ENCODE assay signal across 11 cellular contexts in genomic region chr3:8679817-8680553, GRCh38. TPM values are rescaled to one million over a fixed set of nuclear protein-coding genes. Genes with fewer than 3 reads are reported as not detected.
DNase-seq lines count a peak whose midpoint lies in the region; ATAC-seq, FAIRE-seq and TF ChIP-seq lines count a peak whose summit lies in the region.
"Not testable (repeated sequence)": the region's sequence is repeated elsewhere in the genome, so short reads cannot be mapped to it uniquely, and the experiment has no call there.
"Had no signal": no experiment of that assay in that cellular context is flagged by ENCODE, and none has a peak within 500 bp of the region (broad histone marks: within the 10 kb centered on the region; RNA-seq: fewer than 3 reads in every experiment).

No MANE protein-coding gene starts in this region.

- H3K36me3 ChIP-seq in Panc1 (ENCODE audit: control insufficient read depth, insufficient read depth, low read length); astrocyte (ENCODE audit: insufficient read depth, low read length); endodermal cell (ENCODE audit: control insufficient read depth, insufficient read depth, low read length); HepG2 (replicated peaks in 1 of 2; ENCODE audit: control insufficient read depth in 1 of 2, insufficient read depth in 2 of 2, low read length in 2 of 2): not testable (repeated sequence)

- WGBS in endodermal cell (ENCODE audit: insufficient coverage in 1 of 2, insufficient read length in 1 of 2), 2 experiments: 69 to 72% methylated on average over 13 of the region's 13 CpGs
- 43% methylated on average over 12 of the region's 13 CpGs for WGBS in HepG2 (ENCODE audit: low lambda C conversion rate)

- not testable (repeated sequence) for H3K4me3 Mint-ChIP-seq in astrocyte (ENCODE audit: unreplicated experiment); endodermal cell

- not testable (repeated sequence) for H3K9me3 ChIP-seq in Panc1 (ENCODE audit: control insufficient read depth, insufficient read depth, low read depth, low read length); astrocyte (ENCODE audit: insufficient read depth, low read depth, low read length); endodermal cell (ENCODE audit: control insufficient read depth, low read length); HepG2 (ENCODE audit: low read length)

- POLR2A ChIA-PET in Panc1 (lab: Charles Lee): not testable (repeated sequence)
- POLR2A ChIA-PET in HepG2 (lab: Yijun Ruan, JAX): interaction anchor here (1.0 kb wide), 2 partner anchors 15 to 16 kb away, joined by 3 read pairs; no protein-coding TSS in a partner anchor

- not testable (repeated sequence) for TF ChIP-seq POLR2A in H54 (IDR thresholded peaks at IDR 0.05; ENCODE audit: low read depth, low read length)
- peak in 1 of 2 experiments; percentile 29; a peak in 1 of 4 replicates for TF ChIP-seq POLR2A in HepG2 (IDR thresholded peaks at IDR 0.05; ENCODE audit: insufficient read depth in 1 of 2, low read depth in 2 of 2, low read length in 2 of 2)

- not testable (repeated sequence) for H4K20me1 ChIP-seq in astrocyte (ENCODE audit: insufficient read depth, low read length); HepG2 (ENCODE audit: insufficient read depth, low read length)

- H3K9ac ChIP-seq in astrocyte (ENCODE audit: low read length); endodermal cell (ENCODE audit: extremely low read depth, low read length, poor library complexity, severe bottlenecking): not testable (repeated sequence)
- peak overlapping the region; percentile 48; the same call in 1 of the 2 replicates for H3K9ac ChIP-seq in HepG2 (ENCODE audit: insufficient read depth, low read depth, low read length)

- H3K4me2 ChIP-seq in astrocyte (ENCODE audit: low read length) (peak overlapping the region; percentile 46), HepG2 (ENCODE audit: low read depth, low read length) (peak overlapping the region; percentile 50)

- intact Hi-C loops in Panc1 (cut with micrococcal nuclease; ENCODE audit: unreplicated experiment); HepG2 (cut with micrococcal nuclease; ENCODE audit: unreplicated experiment): not testable (repeated sequence)

- not testable (repeated sequence) for TF ChIP-seq CTCF in Panc1 (IDR thresholded peaks at IDR 0.05); astrocyte (IDR thresholded peaks at IDR 0.05; ENCODE audit: insufficient read depth, low read depth, low read length); endodermal cell (conservative IDR thresholded peaks at IDR 0.05); HepG2 (CRISPR knock-in tag; IDR thresholded peaks at IDR 0.05)

- FAIRE-seq in H54 (lab: Jason Lieb, UNC): peak; percentile 82
- FAIRE-seq in astrocyte (lab: Jason Lieb, UNC); HepG2 (lab: Jason Lieb, UNC): not testable (repeated sequence)

- H3K36me3 Mint-ChIP-seq in astrocyte (ENCODE audit: low read depth, unreplicated experiment); endodermal cell (ENCODE audit: low read depth): not testable (repeated sequence)

- DNase-seq in DMS 273 (lab: John Stamatoyannopoulos, UW; ENCODE audit: unreplicated experiment): peak; percentile 3
- DNase-seq in H54 (ENCODE audit: insufficient read length, low spot score); endodermal cell: not testable (repeated sequence)
- DNase-seq in LHCN-M2 (ENCODE audit: low read depth): peak; percentile 46
- DNase-seq in Panc1 (ENCODE audit: low read depth, low spot score): peak; percentile 38
- peak; percentile 35 for DNase-seq in astrocyte (ENCODE audit: low read depth)
- peak; percentile 69 for DNase-seq in HepG2 (ENCODE audit: low spot score)

- H3K27ac Mint-ChIP-seq in astrocyte (ENCODE audit: unreplicated experiment): peak overlapping the region; percentile 64
- not testable (repeated sequence) for H3K27ac Mint-ChIP-seq in endodermal cell

- TF ChIP-seq RAD21 in HepG2 (CRISPR knock-in tag; IDR thresholded peaks at IDR 0.05): not testable (repeated sequence)

- not testable (repeated sequence) for H3K4me1 Mint-ChIP-seq in astrocyte (ENCODE audit: low read depth, unreplicated experiment)
- peaks cover 29% of the 10 kb centered on the region for H3K4me1 Mint-ChIP-seq in endodermal cell

- H3K4me1 ChIP-seq in Panc1 (ENCODE audit: control insufficient read depth, insufficient read depth, low read length); astrocyte (ENCODE audit: insufficient read depth, low read length); endodermal cell (ENCODE audit: control insufficient read depth, insufficient read depth, low read length): not testable (repeated sequence)
- H3K4me1 ChIP-seq in HepG2 (ENCODE audit: insufficient read depth, low read length): peaks cover 65% of the 10 kb centered on the region

- H3K27me3 ChIP-seq in Panc1 (ENCODE audit: control insufficient read depth, insufficient read depth, low read length); astrocyte (ENCODE audit: insufficient read depth, low read length); endodermal cell (ENCODE audit: control insufficient read depth, insufficient read depth, low read length, poor library complexity, severe bottlenecking); HepG2 (ENCODE audit: control insufficient read depth in 1 of 2, insufficient read depth in 2 of 2, low read length in 2 of 2): not testable (repeated sequence)

- peaks cover 14% of the 10 kb centered on the region for H3K27me3 Mint-ChIP-seq in astrocyte (ENCODE audit: low read depth, unreplicated experiment)
- not testable (repeated sequence) for H3K27me3 Mint-ChIP-seq in endodermal cell (ENCODE audit: insufficient read depth)

- in situ Hi-C loops in Panc1 (cut with HindIII; ENCODE audit: low pct_unique_long_range_greater_than_20kb, low sequenced_read_pairs); HepG2 (cut with HindIII; ENCODE audit: extremely low pct_ligation_motif_present, low pct_unique_long_range_greater_than_20kb): not testable (repeated sequence)

- not testable (repeated sequence) for H2AFZ ChIP-seq in astrocyte (ENCODE audit: low read depth, low read length); HepG2 (ENCODE audit: low read length)

- not testable (repeated sequence) for BruUV-seq in Panc1 (replicated peaks; lab: Mats Ljungman, UMichigan); HepG2 (replicated peaks; lab: Mats Ljungman, UMichigan)

- CTCF ChIA-PET in Panc1 (lab: Charles Lee); HepG2 (lab: Yijun Ruan, JAX; ENCODE audit: low intra/inter-chr PET ratio, low total read pairs): not testable (repeated sequence)

- H3K9me3 Mint-ChIP-seq in astrocyte (ENCODE audit: unreplicated experiment); endodermal cell: not testable (repeated sequence)

- not testable (repeated sequence) for H3K4me3 ChIP-seq in Panc1 (ENCODE audit: low read depth in 2 of 2, low read length in 2 of 2); astrocyte (ENCODE audit: insufficient read depth, low read depth, low read length)
- H3K4me3 ChIP-seq in endodermal cell (ENCODE audit: low read length): peak overlapping the region; percentile 69
- H3K4me3 ChIP-seq in HepG2 (replicated peaks in 1 of 3; ENCODE audit: insufficient read depth in 1 of 3, low read depth in 2 of 3, low read length in 3 of 3): peak overlapping the region in 1 of 3 experiments; percentile 21; a peak in 1 of 6 replicates

- not testable (repeated sequence) for TF ChIP-seq EP300 in HepG2 (IDR thresholded peaks at IDR 0.05; ENCODE audit: low read depth in 2 of 2, low read length in 2 of 2); HepG2 (CRISPR knock-in tag; IDR thresholded peaks at IDR 0.05; ENCODE audit: borderline replicate concordance)

- ATAC-seq in Panc1 (peak; percentile 89), HepG2 (peak; percentile 75)

- H3K27ac ChIP-seq in Panc1 (ENCODE audit: low read length); astrocyte (ENCODE audit: low read depth, low read length): not testable (repeated sequence)
- H3K27ac ChIP-seq in endodermal cell (ENCODE audit: low read depth, low read length) (peak overlapping the region; percentile 72), HepG2 (ENCODE audit: extremely low read length, insufficient read depth, low read length) (peak overlapping the region; percentile 67)

- H3K79me2 ChIP-seq in astrocyte (ENCODE audit: insufficient read depth, low read length); HepG2 (ENCODE audit: insufficient read depth, low read length): not testable (repeated sequence)

RNA-seq across cellular contexts. Expression of gene SSUH2, which starts 35.4 kb away (rescaled TPM):
- 0.11 TPM in 1 of 2 replicates, not detected in the other for total RNA-seq in LHCN-M2 (2014; rRNA removed)
- polyA plus RNA-seq in LHCN-M2 (2012): 0.17 TPM
- not detected for total RNA-seq in Panc1 (2021; ENCODE audit: unreplicated experiment)
- not detected for polyA plus RNA-seq in Panc1 (2012; ENCODE audit: insufficient read length)
- total RNA-seq in astrocyte: not detected in 2 replicates
- total RNA-seq in endodermal cell: 1 to 10 TPM; 5.3 to 7.9 TPM
- 19.1 TPM for polyA plus RNA-seq in endodermal cell (2013, experiment 1 of 2)
- polyA plus RNA-seq in endodermal cell (2013, experiment 2 of 2): 22.6 TPM
- 36.2 and 38.1 TPM in 2 replicates for total RNA-seq in HepG2 (2016; rRNA removed; fragmentation: Illumina TruSeq; extraction: Trizol)
- 18.7 and 20.4 TPM in 2 replicates for total RNA-seq in HepG2 (2016; cell fraction: cytosol; rRNA removed; fragmentation: Illumina TruSeq; extraction: Trizol; ENCODE audit: low read depth)
- 34.9 and 39.3 TPM in 2 replicates for total RNA-seq in HepG2 (2016; cell fraction: insoluble cytoplasmic fraction; rRNA removed; fragmentation: Illumina TruSeq; extraction: Trizol)
- 36.1 and 39.1 TPM in 2 replicates for total RNA-seq in HepG2 (2016; cell fraction: membrane; rRNA removed; fragmentation: Illumina TruSeq; extraction: Trizol)
- total RNA-seq in HepG2 (2016; cell fraction: nucleus; rRNA removed; fragmentation: Illumina TruSeq; extraction: Trizol): 27.0 and 32.8 TPM in 2 replicates
- polyA plus RNA-seq in HepG2 (2011; rRNA removed): 125 and 136 TPM in 2 replicates
- 88.0 and 109 TPM in 2 replicates for polyA plus RNA-seq in HepG2 (2011; cell fraction: cytosol; rRNA removed)
- polyA plus RNA-seq in HepG2 (2011; cell fraction: nucleus; rRNA removed): 335 and 419 TPM in 2 replicates
- polyA plus RNA-seq in HepG2 (2012): 46.9 and 59.9 TPM in 2 replicates
- polyA plus RNA-seq in HepG2 (2016; cell fraction: cytosol; fragmentation: Illumina TruSeq; extraction: Trizol; ENCODE audit: low read depth): 25.2 and 30.9 TPM in 2 replicates
- 49.3 and 54.5 TPM in 2 replicates for polyA plus RNA-seq in HepG2 (2016; cell fraction: insoluble cytoplasmic fraction; fragmentation: Illumina TruSeq; extraction: Trizol; ENCODE audit: low read depth)
- 43.5 and 51.8 TPM in 2 replicates for polyA plus RNA-seq in HepG2 (2016; cell fraction: membrane; fragmentation: Illumina TruSeq; extraction: Trizol; ENCODE audit: low read depth)
- 77.3 and 79.0 TPM in 2 replicates for polyA plus RNA-seq in HepG2 (2016; cell fraction: nucleus; fragmentation: Illumina TruSeq; extraction: Trizol; ENCODE audit: insufficient read depth, low read depth)
- 2.2 and 130 TPM in 2 replicates for polyA minus RNA-seq in HepG2 (2011; rRNA and poly(A)+ RNA removed; ENCODE audit: low replicate concordance)
- polyA minus RNA-seq in HepG2 (2011; cell fraction: cytosol; rRNA and poly(A)+ RNA removed): 39.6 and 44.4 TPM in 2 replicates
- polyA minus RNA-seq in HepG2 (2011; cell fraction: nucleus; rRNA and poly(A)+ RNA removed): 64.2 and 69.1 TPM in 2 replicates
- total RNA-seq: activated CD4-positive, alpha-beta T cell treated with anti-CD3 and anti-CD28 coated beads, Interleukin-2, amount 10 ng/mL, durations not matched to agents 7 days and 5 days; G401 had no signal

RNA-seq across cellular contexts. Expression of gene CAV3, which starts 53.6 kb away (rescaled TPM):
- total RNA-seq in LHCN-M2 (2014; rRNA removed) (20.3 and 30.4 TPM in 2 replicates), Panc1 (2021; ENCODE audit: unreplicated experiment) (not detected), astrocyte (not detected in 2 replicates), endodermal cell (not detected), HepG2 (2016; rRNA removed; fragmentation: Illumina TruSeq; extraction: Trizol) (not detected in 2 replicates)
- 97.6 TPM for polyA plus RNA-seq in LHCN-M2 (2012)
- not detected for polyA plus RNA-seq in Panc1 (2012; ENCODE audit: insufficient read length)
- not detected for polyA plus RNA-seq in endodermal cell (2013, experiment 1 of 2)
- polyA plus RNA-seq in endodermal cell (2013, experiment 2 of 2): not detected
- total RNA-seq in HepG2 (2016; cell fraction: cytosol; rRNA removed; fragmentation: Illumina TruSeq; extraction: Trizol; ENCODE audit: low read depth): not detected in 2 replicates
- total RNA-seq in HepG2 (2016; cell fraction: insoluble cytoplasmic fraction; rRNA removed; fragmentation: Illumina TruSeq; extraction: Trizol): not detected in 2 replicates
- not detected in 2 replicates for total RNA-seq in HepG2 (2016; cell fraction: membrane; rRNA removed; fragmentation: Illumina TruSeq; extraction: Trizol)
- not detected in 2 replicates for total RNA-seq in HepG2 (2016; cell fraction: nucleus; rRNA removed; fragmentation: Illumina TruSeq; extraction: Trizol)
- not detected in 2 replicates for polyA plus RNA-seq in HepG2 (2011; rRNA removed)
- polyA plus RNA-seq in HepG2 (2011; cell fraction: cytosol; rRNA removed): not detected in 2 replicates
- polyA plus RNA-seq in HepG2 (2011; cell fraction: nucleus; rRNA removed): not detected in 2 replicates
- not detected in 2 replicates for polyA plus RNA-seq in HepG2 (2012)
- not detected in 2 replicates for polyA plus RNA-seq in HepG2 (2016; cell fraction: cytosol; fragmentation: Illumina TruSeq; extraction: Trizol; ENCODE audit: low read depth)
- polyA plus RNA-seq in HepG2 (2016; cell fraction: insoluble cytoplasmic fraction; fragmentation: Illumina TruSeq; extraction: Trizol; ENCODE audit: low read depth): not detected in 2 replicates
- not detected in 2 replicates for polyA plus RNA-seq in HepG2 (2016; cell fraction: membrane; fragmentation: Illumina TruSeq; extraction: Trizol; ENCODE audit: low read depth)
- polyA plus RNA-seq in HepG2 (2016; cell fraction: nucleus; fragmentation: Illumina TruSeq; extraction: Trizol; ENCODE audit: insufficient read depth, low read depth): not detected in 2 replicates
- not detected in 2 replicates for polyA minus RNA-seq in HepG2 (2011; rRNA and poly(A)+ RNA removed; ENCODE audit: low replicate concordance)
- not detected in 2 replicates for polyA minus RNA-seq in HepG2 (2011; cell fraction: cytosol; rRNA and poly(A)+ RNA removed)
- not detected in 2 replicates for polyA minus RNA-seq in HepG2 (2011; cell fraction: nucleus; rRNA and poly(A)+ RNA removed)
- total RNA-seq: activated CD4-positive, alpha-beta T cell treated with anti-CD3 and anti-CD28 coated beads, Interleukin-2, amount 10 ng/mL, durations not matched to agents 7 days and 5 days; G401; lung; spleen had no signal

Comparison
In these comparisons a context has a peak if more than half of its experiments do, and no peak if none do; other contexts are left out.
1. RNA of gene CAV3, which starts 53.6 kb away (total RNA-seq): 20.3 to 30.4 TPM in LHCN-M2; not detected in Panc1 (single experiment), not detected in astrocyte, not detected in endodermal cell and not detected in HepG2; every median in the first group is over 10 times any median in the second.